7 cellular contexts compared by ENCODE assay signal in genomic region chr2:107266555-107266954, GRCh38.
"Had no signal": no experiment of that assay in that cellular context is flagged by ENCODE, and none has a peak within 500 bp of the region (broad histone marks: within the 10 kb centered on the region; RNA-seq: fewer than 3 reads in every experiment).

No MANE protein-coding gene starts in this region.

- H3K4me3 ChIP-seq: GM23338 had no signal

- ATAC-seq: GM23338 had no signal

- DNase-seq: H9, HCEC 1CT, KBM-7 had no signal

- H2AFZ ChIP-seq: GM23338 had no signal

- FAIRE-seq: H1, H54, HTR-8/SVneo had no signal

- H3K4me2 ChIP-seq: GM23338 had no signal
